28 cellular contexts compared by ENCODE assay signal in the genomic region with DNA sequence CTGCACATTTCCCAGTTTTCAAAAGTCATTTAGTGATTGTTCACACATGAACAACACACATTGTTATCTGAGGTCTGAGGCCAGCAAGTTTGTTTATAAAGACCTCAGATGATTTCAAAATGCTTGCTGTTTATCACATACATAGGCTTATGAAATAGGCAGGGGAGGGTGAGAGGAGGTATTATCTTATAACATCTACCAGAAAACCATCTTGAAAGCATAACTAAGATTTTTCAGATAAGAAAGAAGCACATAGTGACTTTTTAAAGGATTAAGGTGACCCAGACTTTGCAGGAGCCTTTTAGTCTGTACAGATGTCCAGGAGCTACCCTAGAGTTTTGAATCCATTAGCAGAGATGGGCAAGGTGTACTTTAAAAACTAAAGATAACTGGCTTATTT.
DNase-seq lines count a peak whose midpoint lies in the region; ATAC-seq, FAIRE-seq and TF ChIP-seq lines count a peak whose summit lies in the region.
"Had no signal": no experiment of that assay in that cellular context is flagged by ENCODE, and none has a peak within 500 bp of the region (broad histone marks: within the 10 kb centered on the region; RNA-seq: fewer than 3 reads in every experiment).

No MANE protein-coding gene starts in this region.

- intact Hi-C loops in adrenal gland (cut with DNase I): no loop called here

- H3K4me1 ChIP-seq in DND-41 (ENCODE audit: insufficient read depth, low read length): peaks cover 15% of the 10 kb centered on the region
- H3K4me1 ChIP-seq in osteoblast (ENCODE audit: insufficient read depth, low read length): peaks cover 8% of the 10 kb centered on the region
- H3K4me1 ChIP-seq in adrenal gland (replicated peaks in 1 of 2): no peaks in the 10 kb centered on the region
- H3K4me1 ChIP-seq: parathyroid adenoma had no signal

- TF ChIP-seq CTCF in DND-41 (IDR thresholded peaks at IDR 0.05; ENCODE audit: borderline replicate concordance, extremely low read depth, low read length, poor library complexity, severe bottlenecking) (no peak), osteoblast (IDR thresholded peaks at IDR 0.05; ENCODE audit: extremely low read depth, low read depth, low read length) (no peak), adrenal gland (IDR thresholded peaks at IDR 0.05) (no peak)

- no peak overlapping the region for H3K9ac ChIP-seq in DND-41 (ENCODE audit: low read depth, low read length)
- H3K9ac ChIP-seq: neural progenitor cell, parathyroid adenoma had no signal

- H2AFZ ChIP-seq in DND-41 (ENCODE audit: low read depth, low read length) (no peak overlapping the region; the same call in 1 of the 2 replicates), osteoblast (ENCODE audit: low read length) (no peak overlapping the region)
- H2AFZ ChIP-seq: neural progenitor cell, parathyroid adenoma, PC-9 had no signal

- H3K36me3 ChIP-seq in DND-41 (ENCODE audit: insufficient read depth, low read length) (peaks cover 3% of the 10 kb centered on the region; the same call in 1 of the 2 replicates), osteoblast (ENCODE audit: insufficient read depth, low read length) (no peaks in the 10 kb centered on the region), adrenal gland (replicated peaks in 1 of 2) (no peaks in the 10 kb centered on the region)
- H3K36me3 ChIP-seq: ascending aorta, esophagus muscularis mucosa, left lung, MG63, neural progenitor cell had no signal

- H3K27me3 ChIP-seq in DND-41 (ENCODE audit: insufficient read depth, low read length, poor library complexity) (no peaks in the 10 kb centered on the region), osteoblast (ENCODE audit: insufficient read depth, low read length) (no peaks in the 10 kb centered on the region), adrenal gland (no peaks in the 10 kb centered on the region)
- H3K27me3 ChIP-seq: ascending aorta, esophagus muscularis mucosa, left lung, MG63, neural progenitor cell had no signal

- H3K79me2 ChIP-seq in DND-41 (ENCODE audit: insufficient read depth, low read length) (no peaks in the 10 kb centered on the region), osteoblast (ENCODE audit: insufficient read depth, low read length) (no peaks in the 10 kb centered on the region)
- H3K79me2 ChIP-seq: parathyroid adenoma had no signal

- ATAC-seq in DND-41 (ENCODE audit: insufficient read depth, low read depth): peak; percentile 64
- no peak for ATAC-seq in HG02852 (IDR thresholded peaks at IDR 0.05; ENCODE audit: unreplicated experiment)
- ATAC-seq: K562, left lung had no signal

- H4K20me1 ChIP-seq in DND-41 (ENCODE audit: insufficient read depth, low read length): no peaks in the 10 kb centered on the region
- no peaks in the 10 kb centered on the region for H4K20me1 ChIP-seq in osteoblast (ENCODE audit: insufficient read depth, low read length)

- H3K4me3 ChIP-seq in DND-41 (ENCODE audit: low read depth in 1 of 2, low read length in 2 of 2) (no peak overlapping the region), osteoblast (ENCODE audit: insufficient read depth, low read length) (no peak overlapping the region), adrenal gland (no peak overlapping the region)
- H3K4me3 ChIP-seq: ascending aorta, esophagus muscularis mucosa, K562, left lung, MG63, neural progenitor cell, PC-9 had no signal

- peak; percentile 99 for FAIRE-seq in endometrium (lab: Jason Lieb, UNC)
- FAIRE-seq: GM18507, H1, islet of Langerhans, K562, small intestine had no signal

- H3K27ac ChIP-seq in DND-41 (ENCODE audit: low read length) (no peak overlapping the region), osteoblast (ENCODE audit: low read depth, low read length) (peak overlapping the region; percentile 25), adrenal gland (peak overlapping the region in 1 of 5 donors; percentile 25)
- H3K27ac ChIP-seq: ascending aorta, esophagus muscularis mucosa, left lung, neural progenitor cell, parathyroid adenoma, PC-9 had no signal

- H3K9me3 ChIP-seq in DND-41 (ENCODE audit: insufficient read depth, low read length, severe bottlenecking): peaks cover 18% of the 10 kb centered on the region
- H3K9me3 ChIP-seq in osteoblast (ENCODE audit: low read depth, low read length): peaks cover 4% of the 10 kb centered on the region
- H3K9me3 ChIP-seq in adrenal gland (replicated peaks in 1 of 3): peaks cover 0 to 8% (median 6%) of the 10 kb centered on the region in 3 donors

- DNase-seq in DND-41 (no peak), RPMI7951 (ENCODE audit: low read depth) (peak; percentile 41), osteoblast (ENCODE audit: insufficient read length, low spot score, missing footprints) (no peak), adrenal gland (no peak)
- DNase-seq in effector CD4-positive, alpha-beta T cell: no peak
- DNase-seq: activated CD4-positive, alpha-beta T cell treated with anti-CD3 and anti-CD28 coated beads for 4 hours; caudate nucleus; CD4-positive, alpha-beta memory T cell; dermis blood vessel endothelial cell; left lung; MG63; NCI-H2029; NCI-H526; PC-9; retina; Right ventricle myocardium superior; small intestine; stimulated activated naive CD4-positive, alpha-beta T cell treated with Interleukin-2 at 50 U/mL for 16 hours had no signal

- H3K4me2 ChIP-seq in DND-41 (ENCODE audit: insufficient read depth, low read length) (no peak overlapping the region), osteoblast (ENCODE audit: insufficient read depth, low read length) (peak overlapping the region; percentile 13)
- H3K4me2 ChIP-seq: neural progenitor cell, PC-9 had no signal

- no peak for TF ChIP-seq POLR2A in adrenal gland (IDR thresholded peaks at IDR 0.05)
